In the genomic region with DNA sequence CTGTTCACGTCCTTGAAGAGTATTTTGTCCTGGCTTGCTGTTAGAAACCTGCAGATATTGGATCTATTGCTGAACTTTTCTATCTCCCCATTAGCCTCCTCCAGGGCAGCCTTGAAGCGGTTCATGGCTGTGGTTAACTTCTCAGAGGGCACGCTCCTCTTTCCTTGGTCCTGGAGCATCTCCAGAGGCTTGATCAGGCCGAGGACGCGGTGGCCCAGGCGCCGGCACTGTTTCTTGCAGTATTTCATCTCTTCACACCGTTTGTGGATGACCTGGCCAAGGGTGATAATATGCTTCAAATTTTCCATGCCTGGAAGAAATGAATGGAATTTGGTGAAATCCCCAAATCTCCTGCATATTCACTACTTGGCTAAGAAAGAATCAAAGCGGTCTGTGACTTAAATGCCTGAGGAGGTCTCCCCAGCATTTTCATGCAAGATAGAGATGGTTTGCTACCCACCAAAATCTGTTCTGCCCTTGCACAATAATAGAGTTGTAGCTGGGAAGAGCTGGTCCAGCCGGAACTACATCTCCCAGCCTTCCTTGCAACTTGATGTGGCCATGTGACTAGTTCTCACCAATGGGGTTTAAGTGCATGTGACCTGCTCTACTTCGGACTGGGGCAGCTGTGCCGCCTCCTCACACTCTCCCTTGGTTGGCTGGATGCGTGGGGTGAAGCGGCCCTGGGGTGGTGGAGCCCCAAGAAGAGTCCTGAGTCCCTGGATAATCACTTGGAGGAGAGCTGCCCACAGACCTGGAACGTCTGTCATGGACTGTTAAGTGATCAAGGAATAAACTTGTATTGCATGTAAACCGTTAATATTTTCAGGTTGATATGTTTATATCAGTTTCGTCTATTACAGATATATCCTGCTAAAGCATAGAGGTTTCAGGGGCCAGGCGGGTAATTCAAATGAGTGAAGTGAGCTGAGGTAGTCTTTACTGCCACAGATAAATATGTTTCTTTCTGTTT, we compare ENCODE assay signal across 8 cellular contexts. TPM values are rescaled to one million over a fixed set of nuclear protein-coding genes. Genes with fewer than 3 reads are reported as not detected.
DNase-seq lines count a peak whose midpoint lies in the region; ATAC-seq and TF ChIP-seq lines count a peak whose summit lies in the region.

No MANE protein-coding gene starts in this region.

- H3K9me3 ChIP-seq in NT2/D1 (ENCODE audit: insufficient read depth, low read length): no peaks in the 10 kb centered on the region

- TSS peak; percentile 90 for BruUV-seq in Calu3 (replicated peaks; lab: Mats Ljungman, UMichigan)

- peak; percentile 88 for DNase-seq in Calu3
- DNase-seq in HS-5 (ENCODE audit: low read depth): peak; percentile 68
- peak; percentile 59 for DNase-seq in NT2/D1 (ENCODE audit: low read depth, low spot score)
- peak; percentile 25 for DNase-seq in activated CD8-positive, alpha-beta memory T cell treated with anti-CD3 and anti-CD28 coated beads, Interleukin-2, amount 50 U/mL, for 1 hour (ENCODE audit: extremely low read depth)
- peak; percentile 53 for DNase-seq in epithelial cell of proximal tubule (ENCODE audit: low read depth)
- peak; percentile 71 for DNase-seq in middle frontal gyrus (ENCODE audit: extremely low spot score, low spot score)
- peak; percentile 19 to 32 for DNase-seq in stimulated activated CD8-positive, alpha-beta memory T cell treated with anti-CD3 and anti-CD28 coated beads, Interleukin-7, amount 100 ng/mL, for 48 hours (ENCODE audit: extremely low read depth in 1 of 2, low read depth in 1 of 2)

- peaks cover 26% of the 10 kb centered on the region for H3K4me1 Mint-ChIP-seq in Calu3 (ENCODE audit: low read depth, unreplicated experiment)

- TF ChIP-seq CTCF in Calu3 (IDR thresholded peaks at IDR 0.05; ENCODE audit: unreplicated experiment): no peak
- no peak for TF ChIP-seq CTCF in epithelial cell of proximal tubule (conservative IDR thresholded peaks at IDR 0.05; ENCODE audit: low read depth, low read length)

- peaks cover 72% of the 10 kb centered on the region for H3K36me3 Mint-ChIP-seq in Calu3 (ENCODE audit: insufficient read depth, unreplicated experiment)

- ATAC-seq in GM21381 (IDR thresholded peaks at IDR 0.05; ENCODE audit: unreplicated experiment): peak; percentile 76

- CTCF ChIA-PET in Calu3 (lab: Charles Lee): interaction anchor here (0.6 to 1.4 kb wide), 4 partner anchors 79 to 538 kb away, joined by 3 to 5 read pairs (median 4); a partner anchor contains a TSS

- intact Hi-C loops in Calu3 (cut with micrococcal nuclease; ENCODE audit: unreplicated experiment): no loop called here

- peak overlapping the region; percentile 66 for H3K4me3 Mint-ChIP-seq in Calu3 (ENCODE audit: low read depth, unreplicated experiment)

- H3K9me3 Mint-ChIP-seq in Calu3 (ENCODE audit: low read depth, unreplicated experiment): no peaks in the 10 kb centered on the region

- H3K4me1 ChIP-seq in NT2/D1 (ENCODE audit: insufficient read depth, insufficient read length): no peaks in the 10 kb centered on the region

- peak overlapping the region; percentile 14 for H3K9ac ChIP-seq in NT2/D1 (ENCODE audit: insufficient read length, low read depth)

- H3K27me3 ChIP-seq in NT2/D1 (ENCODE audit: insufficient read depth, insufficient read length): peaks cover 12% of the 10 kb centered on the region

- peak overlapping the region; percentile 33 for H3K4me3 ChIP-seq in NT2/D1 (ENCODE audit: insufficient read length, low read depth)
- peak overlapping the region; percentile 46 for H3K4me3 ChIP-seq in epithelial cell of proximal tubule (ENCODE audit: low read depth, low read length)

- H3K27me3 Mint-ChIP-seq in Calu3 (ENCODE audit: unreplicated experiment): no peaks in the 10 kb centered on the region

- peak overlapping the region; percentile 40 for H3K27ac Mint-ChIP-seq in Calu3 (ENCODE audit: unreplicated experiment)

- H3K36me3 ChIP-seq in NT2/D1 (ENCODE audit: insufficient read depth, insufficient read length, low read length): peaks cover 10% of the 10 kb centered on the region

RNA-seq across cellular contexts. Expression of a gene that starts 4.9 kb away (rescaled TPM):
- total RNA-seq in Calu3 (2022): 38.8 and 46.1 TPM in 2 replicates
- 16.9 and 19.6 TPM in 2 replicates for total RNA-seq in epithelial cell of proximal tubule

RNA-seq across cellular contexts. Expression of a gene that starts 29.1 kb away (rescaled TPM):
- total RNA-seq in Calu3 (2022) (107 and 109 TPM in 2 replicates), epithelial cell of proximal tubule (29.1 and 49.3 TPM in 2 replicates)

Comparison
In these comparisons a context has a peak if more than half of its experiments do, and no peak if none do; other contexts are left out.
1. Peak in every context shown above with its lines: DNase-seq, ATAC-seq and H3K4me3 ChIP-seq.
2. DNase-seq: peak in every context shown above with its lines; median percentile 88 in Calu3; 71 in middle frontal gyrus; 68 in HS-5; 59 in NT2/D1; 53 in epithelial cell of proximal tubule; 26 in stimulated activated CD8-positive, alpha-beta memory T cell treated with anti-CD3 and anti-CD28 coated beads, Interleukin-7, amount 100 ng/mL, for 48 hours; 25 in activated CD8-positive, alpha-beta memory T cell treated with anti-CD3 and anti-CD28 coated beads, Interleukin-2, amount 50 U/mL, for 1 hour.